ENCODE assay signal across 12 cellular contexts in the genomic region with DNA sequence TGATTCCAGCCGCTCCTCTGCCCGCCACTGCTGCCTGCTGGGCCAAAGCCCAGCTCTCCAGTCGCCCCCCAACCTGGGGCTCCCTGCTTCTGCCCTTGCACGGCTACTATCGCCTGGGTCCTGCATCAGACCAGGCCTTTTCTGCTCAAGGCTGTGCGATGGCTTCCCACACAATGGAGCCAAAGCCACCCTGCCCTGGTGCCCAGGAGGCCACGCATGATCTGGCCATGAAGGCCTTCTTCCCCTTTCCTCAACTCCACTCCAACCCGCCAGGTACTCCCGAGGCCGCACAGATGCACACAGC. TPM values are rescaled to one million over a fixed set of nuclear protein-coding genes. Genes with fewer than 3 reads are reported as not detected.
A peak's percentile ranks its signal among the peaks of the same experiment; 100 is the strongest.
DNase-seq lines count a peak whose midpoint lies in the region; ATAC-seq and TF ChIP-seq lines count a peak whose summit lies in the region.
"Had no signal": no experiment of that assay in that cellular context is flagged by ENCODE, and none has a peak within 500 bp of the region (broad histone marks: within the 10 kb centered on the region; RNA-seq: fewer than 3 reads in every experiment).

No MANE protein-coding gene starts in this region.

- H3F3A ChIP-seq in smooth muscle cell (ENCODE audit: low read depth) = peaks cover 13% of the 10 kb centered on the region

- H3K79me2 ChIP-seq in smooth muscle cell (ENCODE audit: low read depth) = no peaks in the 10 kb centered on the region

- WGBS in smooth muscle cell (ENCODE audit: low lambda C conversion rate) = 98% methylated on average over 10 of the region's 10 CpGs

- H4K20me1 ChIP-seq in smooth muscle cell (ENCODE audit: low read depth) = peaks cover 70% of the 10 kb centered on the region

- no peak overlapping the region for H3K4me3 ChIP-seq in naive thymus-derived CD4-positive, alpha-beta T cell (ENCODE audit: low read length)
- H3K4me3 ChIP-seq in smooth muscle cell = no peak overlapping the region
- H3K4me3 ChIP-seq in BE2C (ENCODE audit: low read depth, low read length) = no peak overlapping the region
- H3K4me3 ChIP-seq: lung, testis had no signal

- DNase-seq in stimulated activated naive CD8-positive, alpha-beta T cell treated with anti-CD3 and anti-CD28 coated beads, Interleukin-15, Interleukin-2, amounts not matched to agents 100 U/mL and 50 U/mL, for 24 hours = no peak
- DNase-seq in naive thymus-derived CD4-positive, alpha-beta T cell = no peak
- no peak for DNase-seq in smooth muscle cell (lab: John Stamatoyannopoulos, UW; ENCODE audit: unreplicated experiment)
- no peak for DNase-seq in BE2C
- no peak for DNase-seq in GOT3 (lab: John Stamatoyannopoulos, UW)
- DNase-seq: effector CD4-positive, alpha-beta T cell; nucleus accumbens; testis had no signal

- no peak for ATAC-seq in stimulated activated naive CD8-positive, alpha-beta T cell treated with anti-CD3 and anti-CD28 coated beads, Interleukin-15, Interleukin-2, amounts not matched to agents 100 U/mL and 50 U/mL, for 24 hours
- no peak for ATAC-seq in activated T-helper 17 cell treated with anti-CD3 and anti-CD28 coated beads, Interleukin-2, amount 50 U/mL, for 72 hours (replicated peaks)
- ATAC-seq in naive thymus-derived CD4-positive, alpha-beta T cell = no peak
- ATAC-seq in HG03571 (IDR thresholded peaks at IDR 0.05; ENCODE audit: unreplicated experiment) = no peak

- H3K4me1 ChIP-seq in naive thymus-derived CD4-positive, alpha-beta T cell (ENCODE audit: control insufficient read depth in 2 of 2, insufficient read depth in 2 of 2, low read length in 2 of 2) = peaks cover 0 to 16% of the 10 kb centered on the region in 2 donors
- no peaks in the 10 kb centered on the region for H3K4me1 ChIP-seq in smooth muscle cell (ENCODE audit: low read depth)
- peaks cover 11% of the 10 kb centered on the region for H3K4me1 ChIP-seq in BE2C
- H3K4me1 ChIP-seq: testis had no signal

- H2AFZ ChIP-seq in smooth muscle cell (ENCODE audit: low read depth) = no peak overlapping the region

- H3K27ac Mint-ChIP-seq in stimulated activated naive CD8-positive, alpha-beta T cell treated with anti-CD3 and anti-CD28 coated beads, Interleukin-15, Interleukin-2, amounts not matched to agents 100 ng/mL and 50 ng/mL, for 24 hours = peak overlapping the region; percentile 76
- H3K27ac Mint-ChIP-seq in activated T-helper 17 cell treated with anti-CD3 and anti-CD28 coated beads, Interleukin-2, amount 50 U/mL, for 72 hours = peak overlapping the region; percentile 90
- H3K27ac Mint-ChIP-seq in naive thymus-derived CD4-positive, alpha-beta T cell = peak overlapping the region; percentile 82 to 96 (median 92)

- peak overlapping the region; percentile 56 for H3K27ac ChIP-seq in naive thymus-derived CD4-positive, alpha-beta T cell (ENCODE audit: low read depth, low read length)
- H3K27ac ChIP-seq in smooth muscle cell (ENCODE audit: low read depth) = no peak overlapping the region
- H3K27ac ChIP-seq: testis had no signal

- intact Hi-C loops in naive thymus-derived CD4-positive, alpha-beta T cell (cut with micrococcal nuclease) = no loop called here

- peaks cover 47% of the 10 kb centered on the region for H3K36me3 Mint-ChIP-seq in stimulated activated naive CD8-positive, alpha-beta T cell treated with anti-CD3 and anti-CD28 coated beads, Interleukin-15, Interleukin-2, amounts not matched to agents 100 ng/mL and 50 ng/mL, for 24 hours (ENCODE audit: low read depth)
- peaks cover 57% of the 10 kb centered on the region for H3K36me3 Mint-ChIP-seq in activated T-helper 17 cell treated with anti-CD3 and anti-CD28 coated beads, Interleukin-2, amount 50 U/mL, for 72 hours (ENCODE audit: low read depth)
- H3K36me3 Mint-ChIP-seq in naive thymus-derived CD4-positive, alpha-beta T cell = peaks cover 3 to 53% (median 9%) of the 10 kb centered on the region in 5 donors

- H3K27me3 Mint-ChIP-seq in stimulated activated naive CD8-positive, alpha-beta T cell treated with anti-CD3 and anti-CD28 coated beads, Interleukin-15, Interleukin-2, amounts not matched to agents 100 ng/mL and 50 ng/mL, for 24 hours = no peaks in the 10 kb centered on the region
- H3K27me3 Mint-ChIP-seq in activated T-helper 17 cell treated with anti-CD3 and anti-CD28 coated beads, Interleukin-2, amount 50 U/mL, for 72 hours = no peaks in the 10 kb centered on the region
- H3K27me3 Mint-ChIP-seq in naive thymus-derived CD4-positive, alpha-beta T cell = no peaks in the 10 kb centered on the region

- CTCF ChIA-PET in naive thymus-derived CD4-positive, alpha-beta T cell (lab: Charles Lee) = interaction anchor here (1.1 to 1.4 kb wide), 2 partner anchors 11 to 21 kb away, joined by 4 to 6 read pairs; no protein-coding TSS in a partner anchor

- no peak overlapping the region for H3K4me3 Mint-ChIP-seq in stimulated activated naive CD8-positive, alpha-beta T cell treated with anti-CD3 and anti-CD28 coated beads, Interleukin-15, Interleukin-2, amounts not matched to agents 100 ng/mL and 50 ng/mL, for 24 hours
- peak overlapping the region; percentile 45 for H3K4me3 Mint-ChIP-seq in activated T-helper 17 cell treated with anti-CD3 and anti-CD28 coated beads, Interleukin-2, amount 50 U/mL, for 72 hours
- H3K4me3 Mint-ChIP-seq in naive thymus-derived CD4-positive, alpha-beta T cell = peak overlapping the region in 7 of 10 donors; percentile 42 to 68 (median 48)

- H3K4me2 ChIP-seq in smooth muscle cell = no peak overlapping the region

- H3K9ac ChIP-seq in smooth muscle cell (ENCODE audit: low read depth) = no peak overlapping the region

- no peaks in the 10 kb centered on the region for H3K9me3 ChIP-seq in naive thymus-derived CD4-positive, alpha-beta T cell (ENCODE audit: control insufficient read depth in 2 of 3, low read length in 3 of 3)
- H3K9me3 ChIP-seq in smooth muscle cell (replicated peaks; ENCODE audit: low read depth) = no peaks in the 10 kb centered on the region
- H3K9me3 ChIP-seq in BE2C = no peaks in the 10 kb centered on the region
- H3K9me3 ChIP-seq: testis had no signal

- peaks cover 44% of the 10 kb centered on the region for H3K4me1 Mint-ChIP-seq in stimulated activated naive CD8-positive, alpha-beta T cell treated with anti-CD3 and anti-CD28 coated beads, Interleukin-15, Interleukin-2, amounts not matched to agents 100 ng/mL and 50 ng/mL, for 24 hours (ENCODE audit: low read depth)
- peaks cover 19% of the 10 kb centered on the region for H3K4me1 Mint-ChIP-seq in activated T-helper 17 cell treated with anti-CD3 and anti-CD28 coated beads, Interleukin-2, amount 50 U/mL, for 72 hours
- H3K4me1 Mint-ChIP-seq in naive thymus-derived CD4-positive, alpha-beta T cell = peaks cover 19 to 44% (median 36%) of the 10 kb centered on the region in 7 donors

- no peaks in the 10 kb centered on the region for H3K9me3 Mint-ChIP-seq in stimulated activated naive CD8-positive, alpha-beta T cell treated with anti-CD3 and anti-CD28 coated beads, Interleukin-15, Interleukin-2, amounts not matched to agents 100 ng/mL and 50 ng/mL, for 24 hours
- H3K9me3 Mint-ChIP-seq in activated T-helper 17 cell treated with anti-CD3 and anti-CD28 coated beads, Interleukin-2, amount 50 U/mL, for 72 hours = no peaks in the 10 kb centered on the region
- H3K9me3 Mint-ChIP-seq in naive thymus-derived CD4-positive, alpha-beta T cell = peaks cover 0 to 3% (median 0%) of the 10 kb centered on the region in 11 donors

- peaks cover 0 to 84% (median 29%) of the 10 kb centered on the region in 3 experiments for H3K36me3 ChIP-seq in naive thymus-derived CD4-positive, alpha-beta T cell (ENCODE audit: control insufficient read depth in 2 of 3, insufficient read depth in 3 of 3, low read length in 3 of 3)
- H3K36me3 ChIP-seq in smooth muscle cell (ENCODE audit: low read depth) (peaks cover 2% of the 10 kb centered on the region), BE2C (peaks cover 44% of the 10 kb centered on the region)

- no peaks in the 10 kb centered on the region for H3K27me3 ChIP-seq in naive thymus-derived CD4-positive, alpha-beta T cell (ENCODE audit: control insufficient read depth in 2 of 2, insufficient read depth in 2 of 2, low read length in 2 of 2)
- no peaks in the 10 kb centered on the region for H3K27me3 ChIP-seq in smooth muscle cell (ENCODE audit: low read depth)
- no peaks in the 10 kb centered on the region for H3K27me3 ChIP-seq in BE2C
- H3K27me3 ChIP-seq: testis had no signal

- TF ChIP-seq CTCF in smooth muscle cell (IDR thresholded peaks at IDR 0.05; ENCODE audit: borderline replicate concordance, insufficient read depth, poor library complexity, severe bottlenecking) (no peak), BE2C (IDR thresholded peaks at IDR 0.05; ENCODE audit: low read depth, low read length) (no peak)

- POLR2A ChIA-PET in naive thymus-derived CD4-positive, alpha-beta T cell (lab: Charles Lee) = interaction anchor here (0.8 to 1.4 kb wide), 2 partner anchors 11 to 47 kb away, joined by 3 read pairs; no protein-coding TSS in a partner anchor

RNA-seq across cellular contexts. Expression of a gene that starts 45.8 kb away (rescaled TPM):
- 10 to 100 TPM; 39.7 to 41.8 TPM for total RNA-seq in activated T-helper 17 cell treated with anti-CD3 and anti-CD28 coated beads, Interleukin-2, amount 50 U/mL, for 72 hours
- total RNA-seq in naive thymus-derived CD4-positive, alpha-beta T cell = 100 to 1,000 TPM in 2 of 5 experiments, 10 to 100 TPM in 3; 75.2 to 114 (median 91.1) TPM
- polyA plus RNA-seq in naive thymus-derived CD4-positive, alpha-beta T cell = 10 to 100 TPM; 52.1 to 61.2 TPM
- 56.9 and 72.6 TPM in 2 replicates for total RNA-seq in smooth muscle cell
- 98.0 and 117 TPM in 2 replicates for polyA plus RNA-seq in smooth muscle cell
- 118 TPM for polyA plus RNA-seq in BE2C (2012; ENCODE audit: insufficient read depth, insufficient read length, low read depth)
